23 cellular contexts compared by ENCODE assay signal in the genomic region with DNA sequence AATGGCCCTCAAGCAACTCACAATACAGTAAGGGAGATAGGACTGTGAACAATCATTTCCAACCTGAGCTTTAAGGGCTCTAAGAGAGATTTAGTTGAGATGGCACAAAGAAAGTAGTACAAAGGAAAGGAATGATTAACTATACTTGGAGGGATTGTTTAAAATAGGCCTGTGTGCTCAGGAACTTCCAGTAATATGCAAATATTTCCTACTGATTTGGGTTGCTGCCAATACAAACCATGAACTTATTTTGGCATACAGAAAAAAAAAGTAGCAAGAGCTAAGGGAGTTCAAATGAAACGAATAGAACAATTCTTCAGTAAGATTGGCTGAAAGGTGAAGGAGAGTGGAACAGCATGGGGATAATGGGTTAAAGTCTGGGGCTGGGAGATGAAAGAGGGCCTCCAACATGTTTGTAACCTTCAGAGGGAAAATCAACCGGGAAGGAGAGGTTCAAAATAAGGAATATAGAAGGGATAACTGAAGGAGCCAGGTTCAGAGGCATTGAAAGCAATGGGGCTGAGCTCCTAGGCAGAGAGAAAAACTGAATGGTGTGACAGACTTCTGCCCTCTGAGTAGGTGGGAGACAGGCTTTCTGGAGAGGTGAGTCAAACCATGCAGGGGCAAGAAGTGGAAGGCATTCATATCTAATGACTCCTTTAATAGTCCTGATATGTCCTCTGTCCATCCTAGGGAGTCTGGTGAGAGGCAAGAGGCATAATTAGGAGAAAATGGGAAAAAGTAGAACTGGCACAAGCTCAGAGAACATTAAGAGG.
A peak's percentile ranks its signal among the peaks of the same experiment; 100 is the strongest.
DNase-seq lines count a peak whose midpoint lies in the region; ATAC-seq and TF ChIP-seq lines count a peak whose summit lies in the region.
"Had no signal": no experiment of that assay in that cellular context is flagged by ENCODE, and none has a peak within 500 bp of the region (broad histone marks: within the 10 kb centered on the region; RNA-seq: fewer than 3 reads in every experiment).

No MANE protein-coding gene starts in this region.

- peaks cover 2% of the 10 kb centered on the region; the same call in 2 of the 3 replicates for H3K9me3 Mint-ChIP-seq in GM23338
- H3K9me3 Mint-ChIP-seq: activated naive CD4-positive, alpha-beta T cell treated with anti-CD3 and anti-CD28 coated beads, Interleukin-2, amount 50 U/mL, for 72 hours; T-helper 2 cell treated with Interferon-gamma antibody and Interleukin-4, amounts not matched to agents 5 μg/mL and 100 μg/mL, for 36 hours had no signal

- no TSS peak for BruUV-seq in OCI-LY7 (replicated peaks; lab: Mats Ljungman, UMichigan)

- TF ChIP-seq CTCF in GM23338 (conservative IDR thresholded peaks at IDR 0.05; ENCODE audit: low read depth in 2 of 2) (no peak), OCI-LY7 (conservative IDR thresholded peaks at IDR 0.05; ENCODE audit: low read length) (no peak)

- H3K27ac ChIP-seq in GM23338 (ENCODE audit: low read depth) (no peak overlapping the region), OCI-LY7 (ENCODE audit: low read depth, low read length, poor library complexity, severe bottlenecking) (no peak overlapping the region)
- H3K27ac ChIP-seq: BLaER1 treated with 17β-estradiol and CSF1 and Interleukin-3, amounts not matched to agents 10 nM and 100 nM; breast epithelium; hepatocyte; SJCRH30; suprapubic skin had no signal

- ATAC-seq in GM23338 (no peak; the same call in 2 of the 3 replicates), T-helper 17 cell (no peak)
- ATAC-seq: activated naive CD4-positive, alpha-beta T cell treated with anti-CD3 and anti-CD28 coated beads, Interleukin-2, amount 50 U/mL, for 72 hours; activated T-cell treated with anti-CD3 and anti-CD28 coated beads, Interleukin-2, amount 50 U/mL, for 72 hours had no signal

- no peaks in the 10 kb centered on the region for H3K79me2 ChIP-seq in GM23338 (replicated peaks; ENCODE audit: insufficient read depth)
- no peaks in the 10 kb centered on the region for H3K79me2 ChIP-seq in OCI-LY7 (ENCODE audit: insufficient read depth, low read depth, low read length)
- H3K79me2 ChIP-seq: hepatocyte had no signal

- H3K4me1 Mint-ChIP-seq in GM23338 (peaks cover 2% of the 10 kb centered on the region; the same call in 1 of the 3 replicates), T-helper 17 cell (peaks cover 8% of the 10 kb centered on the region)

- H2AFZ ChIP-seq in GM23338 (peak overlapping the region; percentile 39; the same call in 1 of the 2 replicates), OCI-LY7 (ENCODE audit: low read length) (no peak overlapping the region)
- H2AFZ ChIP-seq: hepatocyte had no signal

- H4K20me1 ChIP-seq in GM23338 (replicated peaks; ENCODE audit: insufficient read depth) (no peaks in the 10 kb centered on the region), OCI-LY7 (ENCODE audit: insufficient read depth, low read length) (no peaks in the 10 kb centered on the region)
- H4K20me1 ChIP-seq: BLaER1 treated with 17β-estradiol and CSF1 and Interleukin-3, amounts not matched to agents 10 nM and 100 nM had no signal

- H3K27ac Mint-ChIP-seq in GM23338 (no peak overlapping the region), T-helper 17 cell (no peak overlapping the region)
- H3K27ac Mint-ChIP-seq: activated naive CD4-positive, alpha-beta T cell treated with anti-CD3 and anti-CD28 coated beads, Interleukin-2, amount 50 U/mL, for 72 hours; activated T-cell treated with anti-CD3 and anti-CD28 coated beads, Interleukin-2, amount 50 U/mL, for 72 hours; mesothelial cell of epicardium; T-helper 2 cell treated with Interferon-gamma antibody and Interleukin-4, amounts not matched to agents 5 μg/mL and 100 μg/mL, for 36 hours had no signal

- POLR2A ChIA-PET in OCI-LY7 (lab: Charles Lee), result interaction anchor here (0.5 to 3.0 kb wide), 9 partner anchors 9 to 1223 kb away, joined by 3 to 8 read pairs (median 3); no protein-coding TSS in a partner anchor

- H3K4me3 Mint-ChIP-seq in GM23338 (no peak overlapping the region), T-helper 17 cell (peak overlapping the region; percentile 32)
- H3K4me3 Mint-ChIP-seq: activated T-cell treated with anti-CD3 and anti-CD28 coated beads, Interleukin-2, amount 50 U/mL, for 72 hours; mesothelial cell of epicardium; T-helper 2 cell treated with Interferon-gamma antibody and Interleukin-4, amounts not matched to agents 5 μg/mL and 100 μg/mL, for 36 hours had no signal

- no peaks in the 10 kb centered on the region for H3K9me3 ChIP-seq in T-helper 17 cell (ENCODE audit: control insufficient read depth, low read length, poor library complexity, severe bottlenecking)
- no peaks in the 10 kb centered on the region for H3K9me3 ChIP-seq in OCI-LY7 (ENCODE audit: low read length)
- H3K9me3 ChIP-seq: breast epithelium, SJCRH30 had no signal

- H3K4me1 ChIP-seq in GM23338 (ENCODE audit: insufficient read depth) (no peaks in the 10 kb centered on the region), OCI-LY7 (ENCODE audit: insufficient read depth, low read length, poor library complexity, severe bottlenecking) (no peaks in the 10 kb centered on the region)
- H3K4me1 ChIP-seq: breast epithelium, SJCRH30, suprapubic skin had no signal

- no peaks in the 10 kb centered on the region for H3K36me3 ChIP-seq in GM23338 (ENCODE audit: insufficient read depth)
- H3K36me3 ChIP-seq in OCI-LY7 (ENCODE audit: insufficient read depth, low read length), result no peaks in the 10 kb centered on the region
- H3K36me3 ChIP-seq: BLaER1 treated with 17β-estradiol and CSF1 and Interleukin-3, amounts not matched to agents 10 nM and 100 nM; breast epithelium; SJCRH30; suprapubic skin had no signal

- no peaks in the 10 kb centered on the region for H3K27me3 Mint-ChIP-seq in GM23338 (ENCODE audit: insufficient read depth, low read depth, poor library complexity)
- H3K27me3 Mint-ChIP-seq in T-helper 17 cell, result peaks cover 18% of the 10 kb centered on the region

- CTCF ChIA-PET in OCI-LY7 (lab: Charles Lee; ENCODE audit: unreplicated experiment), result no interaction called here

- H3K4me3 ChIP-seq in GM23338 (no peak overlapping the region), skeletal muscle cell (ENCODE audit: low read depth, low read length) (no peak overlapping the region), OCI-LY7 (ENCODE audit: low read depth, low read length, poor library complexity, severe bottlenecking) (no peak overlapping the region)
- H3K4me3 ChIP-seq: BLaER1 treated with 17β-estradiol and CSF1 and Interleukin-3, amounts not matched to agents 10 nM and 100 nM; breast epithelium; hepatocyte; SJCRH30; suprapubic skin had no signal

- H3K36me3 Mint-ChIP-seq in GM23338 (ENCODE audit: low read depth) (peaks cover 3% of the 10 kb centered on the region; the same call in 2 of the 3 replicates), T-helper 17 cell (ENCODE audit: low read depth) (no peaks in the 10 kb centered on the region)
- H3K36me3 Mint-ChIP-seq: activated naive CD4-positive, alpha-beta T cell treated with anti-CD3 and anti-CD28 coated beads, Interleukin-2, amount 50 U/mL, for 72 hours; mesothelial cell of epicardium had no signal

- H3K9me2 ChIP-seq in GM23338 (ENCODE audit: insufficient read depth) (no peaks in the 10 kb centered on the region; the same call in 1 of the 2 replicates), OCI-LY7 (ENCODE audit: insufficient read depth, low read length) (no peaks in the 10 kb centered on the region)

- intact Hi-C loops in OCI-LY7 (cut with micrococcal nuclease; ENCODE audit: unreplicated experiment), result no loop called here

- H3K27me3 ChIP-seq in GM23338 (ENCODE audit: insufficient read depth), result no peaks in the 10 kb centered on the region
- H3K27me3 ChIP-seq: BLaER1 treated with 17β-estradiol and CSF1 and Interleukin-3, amounts not matched to agents 10 nM and 100 nM; breast epithelium; hepatocyte; SJCRH30; suprapubic skin had no signal

- no peak for DNase-seq in GM23338 (ENCODE audit: low spot score)
- no peak for DNase-seq in T-helper 17 cell
- peak; percentile 37 for DNase-seq in fibroblast of peridontal ligament (ENCODE audit: extremely low read depth)
- DNase-seq in skeletal muscle cell (ENCODE audit: low read depth), result peak; percentile 8
- DNase-seq in OCI-LY7 (ENCODE audit: low spot score), result no peak
- no peak for DNase-seq in SIG-M5 (lab: John Stamatoyannopoulos, UW)
- no peak for DNase-seq in HT-29 (ENCODE audit: low spot score)
- DNase-seq: activated T-cell treated with anti-CD3 and anti-CD28 coated beads, Interleukin-2, amount 50 U/mL, for 72 hours; dermis blood vessel endothelial cell; DMS 273 treated with DMSO at 0.1 percent for 48 hours; erythroblast; GOT3; IMR-90; NCI-H187; NCI-H446 treated with DMSO at 0.1 percent for 48 hours; SJCRH30 had no signal

- H3K4me2 ChIP-seq in GM23338, result no peak overlapping the region
- no peak overlapping the region for H3K4me2 ChIP-seq in OCI-LY7 (ENCODE audit: low read length)
- H3K4me2 ChIP-seq: hepatocyte had no signal

- H3F3A ChIP-seq in GM23338 (replicated peaks; ENCODE audit: low read depth), result no peaks in the 10 kb centered on the region

TF ChIP-seq in GM23338, 12 proteins besides CTCF, POLR2A, EP300 and RAD21 (continues in another document):
- TF ChIP-seq STAT1 (IDR thresholded peaks at IDR 0.05; ENCODE audit: unreplicated experiment) (no peak), EZH2 (IDR thresholded peaks at IDR 0.05; ENCODE audit: low read depth, unreplicated experiment) (no peak), EZH2phosphoT487 (IDR thresholded peaks at IDR 0.05; ENCODE audit: unreplicated experiment) (no peak), NANOG (IDR thresholded peaks at IDR 0.05; ENCODE audit: borderline replicate concordance) (no peak), CREB1 (CRISPR knock-in tag; IDR thresholded peaks at IDR 0.05; ENCODE audit: low read depth) (no peak), ZNF114 (CRISPR knock-in tag; IDR thresholded peaks at IDR 0.05) (no peak)

Comparison
In these comparisons a context has a peak if more than half of its experiments do, and no peak if none do; other contexts are left out.
1. DNase-seq: peak in fibroblast of peridontal ligament (single experiment) and skeletal muscle cell (single experiment); none in GM23338 (single experiment), T-helper 17 cell (0 of 3), OCI-LY7 (single experiment), SIG-M5 (single experiment) and HT-29 (single experiment).